ENCODE assay signal across 8 cellular contexts in the genomic region with DNA sequence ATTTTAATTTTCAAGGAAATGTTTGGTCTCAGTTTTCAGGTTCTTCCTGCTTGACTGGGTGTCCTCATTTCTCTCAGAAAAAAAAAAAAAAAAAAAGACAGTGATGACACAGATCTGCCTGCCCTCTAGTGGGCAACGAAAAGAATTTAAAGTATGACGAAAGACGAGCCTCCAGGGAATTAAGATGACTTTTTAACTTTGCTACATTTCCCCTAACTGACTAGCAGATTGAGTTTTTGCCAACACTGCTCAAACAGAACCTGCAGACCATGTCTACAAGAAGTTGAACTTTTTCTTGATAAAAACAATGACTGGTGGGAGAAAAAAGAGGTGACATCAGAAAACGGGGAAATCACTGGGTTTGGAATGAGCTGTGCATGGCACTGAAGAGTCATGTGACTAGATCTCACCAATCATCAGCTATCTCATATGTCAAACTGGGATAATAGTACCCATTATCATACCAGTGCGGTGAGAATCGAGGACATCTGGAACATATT. TPM values are rescaled to one million over a fixed set of nuclear protein-coding genes. Genes with fewer than 3 reads are reported as not detected.
A peak's percentile ranks its signal among the peaks of the same experiment; 100 is the strongest.
DNase-seq lines count a peak whose midpoint lies in the region; ATAC-seq and TF ChIP-seq lines count a peak whose summit lies in the region.

No MANE protein-coding gene starts in this region.

- H3K36me3 Mint-ChIP-seq in activated naive CD4-positive, alpha-beta T cell treated with anti-CD3 and anti-CD28 coated beads for 36 hours (ENCODE audit: low read depth): no peaks in the 10 kb centered on the region

- H2BK15ac ChIP-seq in IMR-90 (ENCODE audit: low read depth, low read length): peak overlapping the region; percentile 83

- H3K23ac ChIP-seq in IMR-90 (ENCODE audit: low read depth, low read length): peak overlapping the region; percentile 92; the same call in 1 of the 2 replicates

- H3K27ac ChIP-seq in IMR-90 (ENCODE audit: insufficient read depth, low read length): 0 out of 2 replicates have a peak overlapping the region, but pooled peaks have one; percentile 55
- H3K27ac ChIP-seq in iPS-20b (ENCODE audit: low read length): no peak overlapping the region

- CTCF ChIA-PET in activated naive CD4-positive, alpha-beta T cell treated with anti-CD3 and anti-CD28 coated beads for 36 hours (lab: Charles Lee): interaction anchor here (0.6 to 3.2 kb wide), 36 partner anchors 11 to 677 kb away, joined by 3 to 16 read pairs (median 4); partner anchors contain the start of gene SLC4A7
- CTCF ChIA-PET in IMR-90 (lab: Yijun Ruan, JAX): interaction anchor here (0.5 to 1.8 kb wide), 28 partner anchors 9 to 1962 kb away, joined by 3 to 8 read pairs (median 3); partner anchors contain the start of gene SLC4A7

- DNase-seq in activated naive CD4-positive, alpha-beta T cell treated with anti-CD3 and anti-CD28 coated beads for 36 hours: peak; percentile 28
- no peak for DNase-seq in activated naive CD4-positive, alpha-beta T cell treated with Interleukin-2 at 50 U/mL for 16 hours
- peak; percentile 83 for DNase-seq in IMR-90
- peak; percentile 86 for DNase-seq in RPMI7951 (ENCODE audit: low read depth)
- peak; percentile 58 for DNase-seq in brain pericyte (ENCODE audit: low read depth, low spot score)
- DNase-seq in stimulated activated CD8-positive, alpha-beta memory T cell treated with anti-CD3 and anti-CD28 coated beads, Interleukin-4, amount 100 ng/mL, for 24 hours (ENCODE audit: low read depth): peak; percentile 9

- peak overlapping the region; percentile 78; the same call in 1 of the 2 replicates for H3K4me2 ChIP-seq in IMR-90 (ENCODE audit: low read depth, low read length)

- peak overlapping the region; percentile 87 for H3K18ac ChIP-seq in IMR-90 (ENCODE audit: low read depth, low read length)

- H3K4me1 Mint-ChIP-seq in activated naive CD4-positive, alpha-beta T cell treated with anti-CD3 and anti-CD28 coated beads for 36 hours (ENCODE audit: low read depth): peaks cover 23% of the 10 kb centered on the region

- H3K27me3 ChIP-seq in IMR-90 (ENCODE audit: control insufficient read depth, insufficient read depth, low read length) (no peaks in the 10 kb centered on the region), iPS-20b (ENCODE audit: insufficient read depth, low read length) (no peaks in the 10 kb centered on the region)

- peak; percentile 61 for ATAC-seq in GM21737 (IDR thresholded peaks at IDR 0.05; ENCODE audit: unreplicated experiment)
- ATAC-seq in IMR-90 (ENCODE audit: low read depth): peak; percentile 52

- H3K14ac ChIP-seq in IMR-90 (replicated peaks; ENCODE audit: low read depth, low read length): peak overlapping the region; percentile 96

- in situ Hi-C loops in IMR-90 (cut with MboI; ENCODE audit: low sequenced_read_pairs): loop anchor here (10.0 kb wide), 2 partner anchors 366 to 546 kb away; no protein-coding TSS in a partner anchor

- POLR2A ChIA-PET in IMR-90 (lab: Charles Lee; ENCODE audit: unreplicated experiment): interaction anchor here (1.0 kb wide), 1 partner anchor 198 kb away, joined by 3 read pairs; no protein-coding TSS in a partner anchor

- H4K8ac ChIP-seq in IMR-90 (ENCODE audit: low read depth in 2 of 2, low read length in 2 of 2): peak overlapping the region; percentile 77 to 86

- H2BK5ac ChIP-seq in IMR-90 (ENCODE audit: low read depth, low read length, poor library complexity, severe bottlenecking): peak overlapping the region; percentile 76

- H3K9me3 ChIP-seq in IMR-90 (ENCODE audit: control insufficient read depth, insufficient read depth, low read length) (no peaks in the 10 kb centered on the region), iPS-20b (ENCODE audit: insufficient read depth, low read depth, low read length) (no peaks in the 10 kb centered on the region)

- peaks cover 0 to 5% of the 10 kb centered on the region in 2 experiments; a peak in 1 of 4 replicates for H3K79me1 ChIP-seq in IMR-90 (ENCODE audit: low read depth in 1 of 2, low read length in 2 of 2)

- H2AFZ ChIP-seq in IMR-90 (replicated peaks; ENCODE audit: low read length, poor library complexity): peak overlapping the region; percentile 86

- H3K4me1 ChIP-seq in IMR-90 (ENCODE audit: control insufficient read depth, insufficient read depth, low read length) (peaks cover 10% of the 10 kb centered on the region), iPS-20b (ENCODE audit: insufficient read depth, low read length) (no peaks in the 10 kb centered on the region)

- H3K4ac ChIP-seq in IMR-90 (ENCODE audit: low read depth, low read length): peak overlapping the region; percentile 94; the same call in 1 of the 2 replicates

- no TSS peak for BruUV-seq in IMR-90 (replicated peaks; lab: Mats Ljungman, UMichigan)

- peak overlapping the region; percentile 91; the same call in 1 of the 2 replicates for H4K5ac ChIP-seq in IMR-90 (ENCODE audit: low read depth, low read length)

- peak overlapping the region; percentile 96 for H2BK120ac ChIP-seq in IMR-90 (ENCODE audit: low read depth, low read length)

- H4K91ac ChIP-seq in IMR-90 (ENCODE audit: insufficient read depth, low read depth, low read length): peak overlapping the region; percentile 88

- peak overlapping the region; percentile 30; the same call in 1 of the 2 replicates for H3K9ac ChIP-seq in IMR-90 (ENCODE audit: low read depth, low read length)
- peak overlapping the region; percentile 60; the same call in 1 of the 2 replicates for H3K9ac ChIP-seq in iPS-20b (ENCODE audit: low read depth, low read length)

- no CpG with 5 or more reads among the region's 6 CpGs for WGBS in IMR-90 (ENCODE audit: extremely low coverage in 2 of 2, insufficient read length in 1 of 2), 2 experiments

- no peaks in the 10 kb centered on the region for H4K20me1 ChIP-seq in IMR-90 (ENCODE audit: insufficient read depth, low read length)

- peak; percentile 81 for TF ChIP-seq CTCF in IMR-90 (conservative IDR thresholded peaks at IDR 0.05; ENCODE audit: low read depth, low read length)

- H3K56ac ChIP-seq in IMR-90 (ENCODE audit: extremely low read depth, insufficient read depth, low read length): peak overlapping the region; percentile 34; the same call in 1 of the 2 replicates

- H2AK9ac ChIP-seq in IMR-90 (replicated peaks; ENCODE audit: low read depth, low read length, poor library complexity): peak overlapping the region; percentile 7

- H3K9me1 ChIP-seq in IMR-90 (ENCODE audit: insufficient read depth, low read length): peaks cover 7% of the 10 kb centered on the region

- peak overlapping the region; percentile 96 for H2BK20ac ChIP-seq in IMR-90 (ENCODE audit: low read depth, low read length)

- peak; percentile 72 for TF ChIP-seq RAD21 in IMR-90 (IDR thresholded peaks at IDR 0.05; ENCODE audit: low read length)

- H3K4me3 ChIP-seq in IMR-90 (ENCODE audit: insufficient read depth, low read depth, low read length) (peak overlapping the region; percentile 28; the same call in 1 of the 2 replicates), iPS-20b (ENCODE audit: low read length) (peak overlapping the region; percentile 51; the same call in 1 of the 2 replicates)

- H2AK5ac ChIP-seq in IMR-90 (ENCODE audit: low read depth, low read length): 0 out of 2 replicates have a peak overlapping the region, but pooled peaks have one; percentile 5

- H3K9me3 Mint-ChIP-seq in activated naive CD4-positive, alpha-beta T cell treated with anti-CD3 and anti-CD28 coated beads for 36 hours: no peaks in the 10 kb centered on the region

- H3K36me3 ChIP-seq in IMR-90 (ENCODE audit: control insufficient read depth, insufficient read depth, low read length) (no peaks in the 10 kb centered on the region), iPS-20b (ENCODE audit: insufficient read depth, low read depth, low read length) (no peaks in the 10 kb centered on the region)

- intact Hi-C loops in activated naive CD4-positive, alpha-beta T cell treated with anti-CD3 and anti-CD28 coated beads for 36 hours (cut with micrococcal nuclease): loop anchor here (1.0 kb wide), 5 partner anchors 50 to 547 kb away; partner anchors contain the start of gene SLC4A7
- intact Hi-C loops in IMR-90 (cut with micrococcal nuclease): loop anchor here (1.0 to 5.0 kb wide), 5 partner anchors 146 to 547 kb away; partner anchors contain the start of gene SLC4A7

- no peak for TF ChIP-seq POLR2A in IMR-90 (IDR thresholded peaks at IDR 0.05; ENCODE audit: low read depth, low read length)

- peak overlapping the region; percentile 83 for H3K27ac Mint-ChIP-seq in activated naive CD4-positive, alpha-beta T cell treated with anti-CD3 and anti-CD28 coated beads for 36 hours

- peaks cover 2% of the 10 kb centered on the region for H3K27me3 Mint-ChIP-seq in activated naive CD4-positive, alpha-beta T cell treated with anti-CD3 and anti-CD28 coated beads for 36 hours (ENCODE audit: low read depth)

- dilution Hi-C loops in IMR-90 (cut with HindIII; ENCODE audit: low sequenced_read_pairs, unreplicated experiment): no loop called here

- peak overlapping the region; percentile 73 for H3K4me3 Mint-ChIP-seq in activated naive CD4-positive, alpha-beta T cell treated with anti-CD3 and anti-CD28 coated beads for 36 hours

TF ChIP-seq in IMR-90, 13 proteins besides CTCF, POLR2A, EP300 and RAD21:
- peak; percentile 80 for TF ChIP-seq USF2 (IDR thresholded peaks at IDR 0.05; ENCODE audit: low read depth, low read length)
- peak; percentile 77 for TF ChIP-seq SMC3 (IDR thresholded peaks at IDR 0.05; ENCODE audit: low read depth, low read length)
- TF ChIP-seq MAZ (IDR thresholded peaks at IDR 0.05; ENCODE audit: borderline replicate concordance, low read depth, low read length): no peak
- TF ChIP-seq FOS (IDR thresholded peaks at IDR 0.05; ENCODE audit: low read depth, low read length): no peak
- no peak for TF ChIP-seq RFX5 (IDR thresholded peaks at IDR 0.05; ENCODE audit: low read depth, low read length)
- peak; percentile 86 for TF ChIP-seq CEBPB (IDR thresholded peaks at IDR 0.05; ENCODE audit: low read depth, low read length)

RNA-seq across cellular contexts. Expression of gene EOMES, which starts 40.8 kb away (rescaled TPM):
- under 1 TPM; 0.12 to 0.14 TPM for total RNA-seq in activated naive CD4-positive, alpha-beta T cell treated with anti-CD3 and anti-CD28 coated beads for 36 hours
- total RNA-seq in IMR-90 (2012; rRNA removed): not detected in 2 replicates
- not detected in 2 replicates for polyA plus RNA-seq in IMR-90 (2012; rRNA removed)
- not detected in 2 replicates for polyA plus RNA-seq in IMR-90 (2012; cell fraction: cytosol; rRNA removed)
- polyA plus RNA-seq in IMR-90 (2012; cell fraction: nucleus; rRNA removed; ENCODE audit: low replicate concordance): not detected in 2 replicates
- not detected in 2 replicates for total RNA-seq in RPMI7951 (2014; rRNA removed; shearing (Covaris generic))
